Comparison of ENCODE assay signal across 21 cellular contexts in genomic region chr18:76928179-76928868, GRCh38.
"Had no signal": no experiment of that assay in that cellular context is flagged by ENCODE, and none has a peak within 500 bp of the region (broad histone marks: within the 10 kb centered on the region; RNA-seq: fewer than 3 reads in every experiment).

No MANE protein-coding gene starts in this region.

- H3K9me3 Mint-ChIP-seq: activated CD4-positive, alpha-beta T cell treated with anti-CD3 and anti-CD28 coated beads, Interleukin-2, amount 10 ng/mL, durations not matched to agents 24 days and 14 days; activated CD8-positive, alpha-beta T cell treated with anti-CD3 and anti-CD28 coated beads for 36 hours; activated T-helper 17 cell treated with anti-CD3 and anti-CD28 coated beads, Interleukin-2, amount 50 U/mL, for 72 hours; endodermal cell; nephron progenitor cell had no signal

- H3K4me1 Mint-ChIP-seq: endodermal cell, nephron progenitor cell had no signal

- H3K4me3 ChIP-seq: body of pancreas, lung, thyroid gland had no signal

- H3K4me1 ChIP-seq: body of pancreas, foreskin keratinocyte, thyroid gland had no signal

- H3K4me3 Mint-ChIP-seq: activated CD4-positive, alpha-beta T cell treated with anti-CD3 and anti-CD28 coated beads, Interleukin-2, amount 10 ng/mL, durations not matched to agents 24 days and 14 days; activated CD8-positive, alpha-beta T cell treated with anti-CD3 and anti-CD28 coated beads for 36 hours; activated T-helper 17 cell treated with anti-CD3 and anti-CD28 coated beads, Interleukin-2, amount 50 U/mL, for 72 hours; endodermal cell; nephron progenitor cell had no signal

- H3K27me3 Mint-ChIP-seq: activated CD4-positive, alpha-beta T cell treated with anti-CD3 and anti-CD28 coated beads, Interleukin-2, amount 10 ng/mL, durations not matched to agents 24 days and 14 days; activated CD8-positive, alpha-beta T cell treated with anti-CD3 and anti-CD28 coated beads for 36 hours; activated T-helper 17 cell treated with anti-CD3 and anti-CD28 coated beads, Interleukin-2, amount 50 U/mL, for 72 hours had no signal

- H3K9me3 ChIP-seq: body of pancreas, thyroid gland had no signal

- H3K27ac Mint-ChIP-seq: activated CD4-positive, alpha-beta T cell treated with anti-CD3 and anti-CD28 coated beads, Interleukin-2, amount 10 ng/mL, durations not matched to agents 24 days and 14 days; activated CD8-positive, alpha-beta T cell treated with anti-CD3 and anti-CD28 coated beads for 36 hours; activated T-helper 17 cell treated with anti-CD3 and anti-CD28 coated beads, Interleukin-2, amount 50 U/mL, for 72 hours; endodermal cell; nephron progenitor cell had no signal

- H3K27ac ChIP-seq: body of pancreas, epithelial cell of prostate, foreskin keratinocyte, thyroid gland had no signal

- DNase-seq: activated CD4-positive, alpha-beta T cell treated with anti-CD3 and anti-CD28 coated beads, Interleukin-2, amount 10 ng/mL, durations not matched to agents 24 days and 14 days; activated CD4-positive, CD25-positive, alpha-beta regulatory T cell; activated CD8-positive, alpha-beta T cell treated with anti-CD3 and anti-CD28 coated beads for 36 hours; activated naive CD4-positive, alpha-beta T cell treated with Interleukin-2 at 50 U/mL for 16 hours; activated T-cell treated with anti-CD3 and anti-CD28 coated beads, Interleukin-2, amount 50 U/mL, for 1 hour; body of pancreas; endodermal cell; foreskin keratinocyte; hippocampal formation; islet precursor cell; nephron progenitor cell; occipital lobe; posterior cingulate gyrus; retina; stimulated activated naive CD4-positive, alpha-beta T cell treated with Interleukin-2 at 50 U/mL for 16 hours; T1000; thyroid gland had no signal

- ATAC-seq: activated CD8-positive, alpha-beta T cell treated with anti-CD3 and anti-CD28 coated beads for 36 hours; activated T-helper 17 cell treated with anti-CD3 and anti-CD28 coated beads, Interleukin-2, amount 50 U/mL, for 72 hours; body of pancreas; foreskin keratinocyte; left lobe of liver had no signal

- H3K27me3 ChIP-seq: body of pancreas, foreskin keratinocyte, thyroid gland had no signal
